Comparison of ENCODE assay signal across 21 cellular contexts in the genomic region with DNA sequence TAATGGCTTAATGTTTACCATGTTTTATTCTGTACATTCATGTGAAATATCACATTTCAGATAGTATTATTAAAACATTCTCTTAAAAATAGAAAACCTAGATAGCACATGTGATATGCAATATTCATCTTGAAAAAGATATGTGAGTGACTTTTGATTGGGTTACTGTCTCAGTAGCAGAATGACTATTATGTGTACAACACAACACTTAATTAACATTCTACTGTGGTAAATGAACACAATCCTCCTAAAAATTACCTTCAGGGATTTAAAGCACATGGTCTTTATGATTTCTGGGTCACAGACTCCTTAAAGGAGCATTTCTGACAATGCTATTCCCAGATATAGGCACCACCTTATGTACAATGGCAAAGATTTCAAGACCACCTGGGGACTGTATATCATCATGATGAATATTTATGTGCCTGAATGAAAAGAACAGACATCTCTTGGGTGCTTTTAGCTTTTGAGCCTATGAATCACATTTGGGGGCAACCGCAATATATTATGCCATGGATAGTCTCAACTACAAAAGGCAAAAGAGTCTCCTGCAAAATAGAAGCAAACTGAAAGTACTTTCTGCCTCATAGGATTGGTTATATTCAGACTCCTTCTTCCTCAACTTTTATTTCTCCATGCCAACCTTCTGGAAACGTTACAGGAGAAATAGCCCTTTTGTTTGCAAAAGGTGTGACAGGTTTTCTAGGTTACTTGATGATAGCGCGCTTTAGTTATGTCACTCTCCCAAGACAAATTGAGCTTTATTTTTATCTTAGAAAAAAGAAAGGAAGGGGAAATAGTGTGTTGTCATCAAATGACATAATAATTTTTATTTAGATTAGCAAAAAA.
DNase-seq lines count a peak whose midpoint lies in the region; ATAC-seq, FAIRE-seq and TF ChIP-seq lines count a peak whose summit lies in the region.
"Had no signal": no experiment of that assay in that cellular context is flagged by ENCODE, and none has a peak within 500 bp of the region (broad histone marks: within the 10 kb centered on the region; RNA-seq: fewer than 3 reads in every experiment).

No MANE protein-coding gene starts in this region.

- H3K4me3 ChIP-seq in astrocyte of the cerebellum (ENCODE audit: low read depth, low read length) (no peak overlapping the region), mucosa of descending colon (no peak overlapping the region), small intestine (ENCODE audit: low read depth in 1 of 2, low read length in 2 of 2) (no peak overlapping the region)
- H3K4me3 ChIP-seq: PC-9 had no signal

- intact Hi-C loops in mucosa of descending colon (cut with DNase I, micrococcal nuclease): no loop called here
- intact Hi-C loops in head of caudate nucleus (cut with DNase I): no loop called here

- peak; percentile 94 for ATAC-seq in mucosa of descending colon
- ATAC-seq in effector memory CD8-positive, alpha-beta T cell (replicated peaks): no peak
- ATAC-seq: SK-N-SH treated with all-trans-retinoic acid at 6 μM for 48 hours had no signal

- peaks cover 2 to 7% of the 10 kb centered on the region in 2 donors for H3K9me3 Mint-ChIP-seq in effector memory CD8-positive, alpha-beta T cell

- WGBS in small intestine, 3 donors: 21 to 60% (median 37%) methylated on average over 4 of the region's 4 CpGs

- H3K27me3 Mint-ChIP-seq in effector memory CD8-positive, alpha-beta T cell: no peaks in the 10 kb centered on the region
- H3K27me3 Mint-ChIP-seq: CD4-positive, CD25-positive, alpha-beta regulatory T cell had no signal

- H3K27ac ChIP-seq in small intestine (ENCODE audit: low read depth in 1 of 2, low read length in 1 of 2): no peak overlapping the region
- H3K27ac ChIP-seq: PC-9, RWPE1 had no signal

- no peak for FAIRE-seq in small intestine (lab: Jason Lieb, UNC)

- H3K4me1 ChIP-seq in mucosa of descending colon (ENCODE audit: low read depth) (no peaks in the 10 kb centered on the region), small intestine (ENCODE audit: control insufficient read depth in 2 of 2, insufficient read depth in 1 of 2, low read depth in 1 of 2, low read length in 1 of 2) (no peaks in the 10 kb centered on the region)
- H3K4me1 ChIP-seq: BE2C had no signal

- H3K27ac Mint-ChIP-seq in effector memory CD8-positive, alpha-beta T cell: no peak overlapping the region
- H3K27ac Mint-ChIP-seq: CD4-positive, CD25-positive, alpha-beta regulatory T cell had no signal

- H3K36me3 Mint-ChIP-seq in effector memory CD8-positive, alpha-beta T cell (ENCODE audit: insufficient read depth): no peaks in the 10 kb centered on the region
- H3K36me3 Mint-ChIP-seq: CD4-positive, CD25-positive, alpha-beta regulatory T cell had no signal

- no peaks in the 10 kb centered on the region for H3K27me3 ChIP-seq in small intestine (ENCODE audit: control insufficient read depth in 2 of 2, insufficient read depth in 2 of 2, low read length in 2 of 2)
- H3K27me3 ChIP-seq: BE2C had no signal

- no peaks in the 10 kb centered on the region for H3K4me1 Mint-ChIP-seq in effector memory CD8-positive, alpha-beta T cell (ENCODE audit: low read depth in 2 of 2)
- H3K4me1 Mint-ChIP-seq: CD4-positive, CD25-positive, alpha-beta regulatory T cell had no signal

- H3K9me3 ChIP-seq in mucosa of descending colon: no peaks in the 10 kb centered on the region
- H3K9me3 ChIP-seq in small intestine (ENCODE audit: control insufficient read depth, low read depth): no peaks in the 10 kb centered on the region
- H3K9me3 ChIP-seq: BE2C had no signal

- in situ Hi-C loops in astrocyte of the cerebellum (cut with HindIII; ENCODE audit: low sequenced_read_pairs): no loop called here

- peak; percentile 9 for DNase-seq in NCI-H345 (lab: John Stamatoyannopoulos, UW)
- DNase-seq in NCI-H345 treated with DMSO at 0.1 percent for 48 hours (lab: John Stamatoyannopoulos, UW; ENCODE audit: unreplicated experiment): no peak
- peak; percentile 20 for DNase-seq in astrocyte of the cerebellum (ENCODE audit: low read depth)
- peak in 1 of 3 donors; percentile 10 for DNase-seq in mucosa of descending colon
- peak; percentile 37 for DNase-seq in small intestine
- DNase-seq in T-helper 2 cell: no peak
- DNase-seq in head of caudate nucleus: no peak
- no peak for DNase-seq in effector memory CD8-positive, alpha-beta T cell
- DNase-seq: BE2C; CD4-positive, CD25-positive, alpha-beta regulatory T cell; COR-L47; DMS 273 treated with DMSO at 0.1 percent for 48 hours; GDM1; KBM-7; MV-4-11; NCI-H2029 treated with DMSO at 0.1 percent for 48 hours; NCI-H524; PC-9; SIG-M5 had no signal

- no peak overlapping the region for H3K4me3 Mint-ChIP-seq in effector memory CD8-positive, alpha-beta T cell
- H3K4me3 Mint-ChIP-seq: CD4-positive, CD25-positive, alpha-beta regulatory T cell had no signal

- H3K36me3 ChIP-seq in mucosa of descending colon (ENCODE audit: low read depth) (no peaks in the 10 kb centered on the region), small intestine (ENCODE audit: control insufficient read depth in 2 of 2, insufficient read depth in 2 of 2, low read length in 2 of 2) (no peaks in the 10 kb centered on the region)
- H3K36me3 ChIP-seq: BE2C had no signal

- TF ChIP-seq CTCF in astrocyte of the cerebellum (IDR thresholded peaks at IDR 0.05; ENCODE audit: low read depth, low read length, missing control alignments) (no peak), mucosa of descending colon (IDR thresholded peaks at IDR 0.05) (no peak)

Comparison
In these comparisons a context has a peak if more than half of its experiments do, and no peak if none do; other contexts are left out.
1. DNase-seq: peak in NCI-H345 (single experiment), astrocyte of the cerebellum (single experiment) and small intestine (single experiment); none in NCI-H345 treated with DMSO at 0.1 percent for 48 hours (single experiment), T-helper 2 cell (0 of 5), head of caudate nucleus (0 of 42) and effector memory CD8-positive, alpha-beta T cell (0 of 3).